In the genomic region with DNA sequence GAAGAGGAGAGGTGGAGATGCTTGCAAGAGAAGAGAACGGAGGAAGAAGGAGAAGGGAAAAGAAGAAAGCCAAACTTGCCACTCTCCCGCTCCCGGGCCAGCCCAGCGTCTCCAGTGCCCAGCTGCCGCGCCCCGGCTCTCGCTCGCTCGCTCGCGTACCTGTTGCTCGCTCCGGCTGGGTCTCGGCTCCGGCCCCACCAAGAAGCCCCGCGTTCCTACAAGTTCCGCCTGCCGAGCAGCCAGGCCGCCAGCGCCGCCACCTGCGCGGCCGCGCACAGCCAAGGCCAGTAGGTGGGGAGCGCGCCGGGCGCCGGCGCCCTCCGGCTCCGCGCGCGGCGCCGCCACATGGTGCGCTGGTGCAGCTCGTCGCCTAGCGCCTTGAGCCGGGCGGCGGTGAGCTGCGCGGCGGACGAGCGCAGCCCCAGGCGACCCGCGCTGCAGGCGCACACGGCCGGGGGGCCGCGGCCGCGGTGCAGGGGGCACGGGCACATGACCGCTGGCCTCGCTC, we compare ENCODE assay signal across 8 cellular contexts. TPM values are rescaled to one million over a fixed set of nuclear protein-coding genes. Genes with fewer than 3 reads are reported as not detected.
DNase-seq lines count a peak whose midpoint lies in the region; ATAC-seq and TF ChIP-seq lines count a peak whose summit lies in the region.

No MANE protein-coding gene starts in this region.

- H3K9me3 ChIP-seq in OCI-LY1 (ENCODE audit: low read length) = no peaks in the 10 kb centered on the region

- peak; percentile 65 for DNase-seq in activated effector memory CD4-positive, alpha-beta T cell treated with anti-CD3 and anti-CD28 coated beads, Interleukin-2, amount 50 U/mL, for 16 hours
- no peak for DNase-seq in activated effector memory CD4-positive, alpha-beta T cell treated with Interleukin-2 at 50 U/mL for 16 hours
- DNase-seq in amniotic epithelial cell (ENCODE audit: low read depth) = peak; percentile 20
- no peak for DNase-seq in immature natural killer cell
- DNase-seq in stimulated activated CD8-positive, alpha-beta memory T cell treated with anti-CD3 and anti-CD28 coated beads, Interleukin-4, amount 100 ng/mL, for 24 hours (ENCODE audit: low read depth) = peak; percentile 15
- DNase-seq in stimulated activated naive CD4-positive, alpha-beta T cell treated with Interleukin-2 at 50 U/mL for 16 hours (lab: John Stamatoyannopoulos, UW) = no peak

- no peak overlapping the region for H3K27ac Mint-ChIP-seq in immature natural killer cell

- H3K4me1 ChIP-seq in OCI-LY1 (ENCODE audit: insufficient read depth, low read length, severe bottlenecking) = peaks cover 45% of the 10 kb centered on the region

- no peak overlapping the region for H2AFZ ChIP-seq in OCI-LY1 (ENCODE audit: low read length)

- H3K4me3 Mint-ChIP-seq in immature natural killer cell = peak overlapping the region; percentile 36 to 79 (median 53)

- H3K4me2 ChIP-seq in OCI-LY1 (ENCODE audit: low read length) = peak overlapping the region; percentile 95

- H3K79me2 ChIP-seq in OCI-LY1 (ENCODE audit: insufficient read depth, low read length) = peaks cover 42% of the 10 kb centered on the region

- no peaks in the 10 kb centered on the region for H4K20me1 ChIP-seq in OCI-LY1 (ENCODE audit: insufficient read depth, low read length)

- no peaks in the 10 kb centered on the region for H3K9me2 ChIP-seq in OCI-LY1 (ENCODE audit: low read depth, low read length)

- H3F3A ChIP-seq in OCI-LY1 (ENCODE audit: insufficient read depth, low read length) = no peaks in the 10 kb centered on the region

- peaks cover 18 to 38% (median 28%) of the 10 kb centered on the region in 3 donors for H3K27me3 Mint-ChIP-seq in immature natural killer cell (ENCODE audit: low read depth in 3 of 3)

- H3K9ac ChIP-seq in OCI-LY1 (ENCODE audit: low read length) = peak overlapping the region; percentile 92

- peak; percentile 26 for TF ChIP-seq CTCF in OCI-LY1 (IDR thresholded peaks at IDR 0.05; ENCODE audit: low read length)

- H3K36me3 ChIP-seq in OCI-LY1 (ENCODE audit: insufficient read depth, low read length) = peaks cover 33% of the 10 kb centered on the region

- H3K27me3 ChIP-seq in OCI-LY1 (ENCODE audit: insufficient read depth, low read length) = no peaks in the 10 kb centered on the region

- H3K36me3 Mint-ChIP-seq in immature natural killer cell = peaks cover 0 to 3% (median 0%) of the 10 kb centered on the region in 3 donors

- peaks cover 0 to 3% (median 0%) of the 10 kb centered on the region in 6 donors for H3K9me3 Mint-ChIP-seq in immature natural killer cell

- peak; percentile 72 for ATAC-seq in HG03095 (IDR thresholded peaks at IDR 0.05; ENCODE audit: unreplicated experiment)

- peak overlapping the region; percentile 76 for H3K27ac ChIP-seq in OCI-LY1 (ENCODE audit: low read depth, low read length, poor library complexity, severe bottlenecking)

- H3K4me3 ChIP-seq in OCI-LY1 (ENCODE audit: low read depth, low read length, poor library complexity, severe bottlenecking) = peak overlapping the region; percentile 86

- H3K4me1 Mint-ChIP-seq in immature natural killer cell = peaks cover 14 to 28% of the 10 kb centered on the region in 2 donors

RNA-seq across cellular contexts. Expression of gene HRK, which starts 0.4 kb away (rescaled TPM):
- polyA plus RNA-seq in immature natural killer cell = not detected

RNA-seq across cellular contexts. Expression of gene FBXW8, which starts 29.9 kb away (rescaled TPM):
- polyA plus RNA-seq in immature natural killer cell = 10 to 100 TPM in 2 of 3 donors, 1 to 10 TPM in 1; 6.6 to 11.6 (median 10.6) TPM

Comparison
In these comparisons a context has a peak if more than half of its experiments do, and no peak if none do; other contexts are left out.
1. DNase-seq: peak in activated effector memory CD4-positive, alpha-beta T cell treated with anti-CD3 and anti-CD28 coated beads, Interleukin-2, amount 50 U/mL, for 16 hours (single experiment), amniotic epithelial cell (single experiment) and stimulated activated CD8-positive, alpha-beta memory T cell treated with anti-CD3 and anti-CD28 coated beads, Interleukin-4, amount 100 ng/mL, for 24 hours (single experiment); none in activated effector memory CD4-positive, alpha-beta T cell treated with Interleukin-2 at 50 U/mL for 16 hours (single experiment), immature natural killer cell (0 of 3) and stimulated activated naive CD4-positive, alpha-beta T cell treated with Interleukin-2 at 50 U/mL for 16 hours (single experiment).